ENCODE assay signal across 1 cellular context in genomic region chr13:26052136-26052736, GRCh38.
TF ChIP-seq lines count a peak whose summit lies in the region.

No MANE protein-coding gene starts in this region.

TF ChIP-seq in IMR-90, 13 proteins besides CTCF, POLR2A, EP300 and RAD21 (continued from another document):
- no peak for TF ChIP-seq USF2 (IDR thresholded peaks at IDR 0.05; ENCODE audit: low read depth, low read length)
TF ChIP-seq in IMR-90: peak in this region for 0.
